8 cellular contexts compared by ENCODE assay signal in genomic region chr1:234598974-234599616, GRCh38. TPM values are rescaled to one million over a fixed set of nuclear protein-coding genes. Genes with fewer than 3 reads are reported as not detected.
A peak's percentile ranks its signal among the peaks of the same experiment; 100 is the strongest.
DNase-seq lines count a peak whose midpoint lies in the region; ATAC-seq and TF ChIP-seq lines count a peak whose summit lies in the region.

No MANE protein-coding gene starts in this region.

- peak overlapping the region; percentile 99 for H3K27ac ChIP-seq in HL-60 (replicated peaks)
- peak overlapping the region; percentile 98 for H3K27ac ChIP-seq in gastrocnemius medialis

- H3K4me3 ChIP-seq in HL-60 (replicated peaks; ENCODE audit: insufficient read depth, low read length): no peak overlapping the region
- peak overlapping the region; percentile 51 to 59 for H3K4me3 ChIP-seq in foreskin fibroblast (ENCODE audit: low read depth in 1 of 2, low read length in 2 of 2)
- peak overlapping the region; percentile 55 to 60 (median 56) for H3K4me3 ChIP-seq in gastrocnemius medialis

- H3K4me1 ChIP-seq in gastrocnemius medialis: peaks cover 49 to 56% of the 10 kb centered on the region in 2 donors

- TF ChIP-seq CTCF in HL-60 (IDR thresholded peaks at IDR 0.05; ENCODE audit: insufficient read depth, low read length) (no peak), foreskin fibroblast (IDR thresholded peaks at IDR 0.05; ENCODE audit: low read depth, low read length) (no peak), gastrocnemius medialis (IDR thresholded peaks at IDR 0.05 in 4 of 5, conservative IDR thresholded peaks at IDR 0.05 in 1 of 5) (no peak)

- intact Hi-C loops in gastrocnemius medialis (cut with DNase I; ENCODE audit: low total_unique reads): loop anchor here (1.0 kb wide), 1 partner anchor 100 kb away; no protein-coding TSS in a partner anchor

- H3K36me3 ChIP-seq in gastrocnemius medialis: no peaks in the 10 kb centered on the region

- DNase-seq in HL-60 (ENCODE audit: low read depth in 1 of 2, low spot score in 1 of 2): peak; percentile 52 to 80
- DNase-seq in T-helper 17 cell: no peak
- peak in 1 of 2 donors; percentile 68 for DNase-seq in foreskin fibroblast
- DNase-seq in gastrocnemius medialis: peak in 1 of 2 donors; percentile 68
- DNase-seq in activated CD4-positive, alpha-beta T cell treated with anti-CD3 and anti-CD28 coated beads for 1 hour: no peak
- no peak for DNase-seq in anterior cingulate cortex (lab: John Stamatoyannopoulos, UW)

- H3K4me3 Mint-ChIP-seq in T-helper 17 cell: peak overlapping the region; percentile 83

- H3K9me3 ChIP-seq in T-helper 17 cell (ENCODE audit: control insufficient read depth, low read length, poor library complexity, severe bottlenecking) (no peaks in the 10 kb centered on the region), gastrocnemius medialis (no peaks in the 10 kb centered on the region)

- no peak for TF ChIP-seq POLR2A in gastrocnemius medialis (IDR thresholded peaks at IDR 0.05)

- peak overlapping the region; percentile 96 for H3K27ac Mint-ChIP-seq in T-helper 17 cell

- peaks cover 3% of the 10 kb centered on the region for H3K36me3 Mint-ChIP-seq in T-helper 17 cell (ENCODE audit: low read depth)

- peaks cover 35% of the 10 kb centered on the region for H3K4me1 Mint-ChIP-seq in T-helper 17 cell

- H3K27me3 Mint-ChIP-seq in T-helper 17 cell: no peaks in the 10 kb centered on the region

- H3K27me3 ChIP-seq in HL-60 (ENCODE audit: insufficient read depth, poor library complexity, severe bottlenecking) (no peaks in the 10 kb centered on the region), gastrocnemius medialis (no peaks in the 10 kb centered on the region)

- no peak for ATAC-seq in T-helper 17 cell
- peak in 1 of 2 donors; percentile 8 for ATAC-seq in gastrocnemius medialis
- ATAC-seq in GM21529 (IDR thresholded peaks at IDR 0.05; ENCODE audit: unreplicated experiment): no peak
- ATAC-seq in HG03460 (IDR thresholded peaks at IDR 0.05; ENCODE audit: unreplicated experiment): no peak

- in situ Hi-C loops in gastrocnemius medialis (cut with MboI; ENCODE audit: low sequenced_read_pairs in 4 of 4): loop anchor here (5.0 to 10.0 kb wide), 7 partner anchors 64 to 496 kb away; no protein-coding TSS in a partner anchor

RNA-seq across cellular contexts. Expression of gene IRF2BP2, which starts 10.9 kb away (rescaled TPM):
- total RNA-seq in T-helper 17 cell (100 to 1,000 TPM; 463 to 482 TPM), gastrocnemius medialis (10 to 100 TPM; 32.2 to 92.0 (median 52.2) TPM)

Comparison
In these comparisons a context has a peak if more than half of its experiments do, and no peak if none do; other contexts are left out.
1. DNase-seq: peak in HL-60 (2 of 2); none in T-helper 17 cell (0 of 3), activated CD4-positive, alpha-beta T cell treated with anti-CD3 and anti-CD28 coated beads for 1 hour (single experiment) and anterior cingulate cortex (0 of 58).
2. RNA of gene IRF2BP2, which starts 10.9 kb away (total RNA-seq): 463 to 482 TPM in T-helper 17 cell; 32.2 to 92.0 TPM in gastrocnemius medialis; every median in the first group is over 4 times any median in the second.